19 cellular contexts compared by ENCODE assay signal in genomic region chr20:55782861-55783260, GRCh38.
A peak's percentile ranks its signal among the peaks of the same experiment; 100 is the strongest.
DNase-seq lines count a peak whose midpoint lies in the region; ATAC-seq, FAIRE-seq and TF ChIP-seq lines count a peak whose summit lies in the region.
"Had no signal": no experiment of that assay in that cellular context is flagged by ENCODE, and none has a peak within 500 bp of the region (broad histone marks: within the 10 kb centered on the region; RNA-seq: fewer than 3 reads in every experiment).

No MANE protein-coding gene starts in this region.

- H3K36me3 ChIP-seq in OCI-LY3 (replicated peaks; ENCODE audit: low read depth, low read length): peaks cover 2% of the 10 kb centered on the region
- H3K36me3 ChIP-seq in left lung: no peaks in the 10 kb centered on the region

- H3K9ac ChIP-seq in OCI-LY3 (ENCODE audit: low read length): peak overlapping the region; percentile 2; the same call in 1 of the 2 replicates

- H3K27ac ChIP-seq in OCI-LY3 (ENCODE audit: low read length) (0 out of 2 replicates have a peak overlapping the region, but pooled peaks have one; percentile 2), left lung (no peak overlapping the region)
- H3K27ac ChIP-seq: SK-N-MC had no signal

- H3K4me3 ChIP-seq in OCI-LY3 (ENCODE audit: low read length): peak overlapping the region; percentile 54
- H3K4me3 ChIP-seq in left lung: no peak overlapping the region
- H3K4me3 ChIP-seq: GM12878, SK-N-MC had no signal

- H2AFZ ChIP-seq in OCI-LY3 (ENCODE audit: low read depth, low read length): peak overlapping the region; percentile 19

- no peak for ATAC-seq in left lung
- ATAC-seq: GM12878, HCT116 had no signal

- intact Hi-C loops in left lung (cut with DNase I): no loop called here

- H3K79me2 ChIP-seq in OCI-LY3 (ENCODE audit: low read length): no peaks in the 10 kb centered on the region

- TF ChIP-seq CTCF in OCI-LY3 (IDR thresholded peaks at IDR 0.05; ENCODE audit: low read depth, low read length) (no peak), left lung (IDR thresholded peaks at IDR 0.05) (no peak)

- peak overlapping the region; percentile 73 for H3K4me2 ChIP-seq in OCI-LY3 (ENCODE audit: low read length)

- no peaks in the 10 kb centered on the region for H4K20me1 ChIP-seq in OCI-LY3 (ENCODE audit: insufficient read depth, low read length)

- no peak for FAIRE-seq in HTR-8/SVneo (lab: Jason Lieb, UNC)
- FAIRE-seq: GM12878, RCC 7860 had no signal

- H3K27me3 ChIP-seq in OCI-LY3 (ENCODE audit: low read depth, low read length) (no peaks in the 10 kb centered on the region), left lung (no peaks in the 10 kb centered on the region)

- H3K4me1 ChIP-seq in OCI-LY3 (ENCODE audit: low read length) (peaks cover 29% of the 10 kb centered on the region), left lung (no peaks in the 10 kb centered on the region)

- H3K9me3 ChIP-seq in OCI-LY3 (ENCODE audit: insufficient read depth, low read length): no peaks in the 10 kb centered on the region
- H3K9me3 ChIP-seq in left lung: peaks cover 0 to 4% of the 10 kb centered on the region in 2 donors

- DNase-seq in H4 (ENCODE audit: low spot score) (peak; percentile 6), NCI-H146 (lab: John Stamatoyannopoulos, UW) (peak; percentile 34), left kidney (ENCODE audit: low read depth, low spot score) (peak; percentile 26), HTR-8/SVneo (ENCODE audit: insufficient read length, low spot score) (no peak), left lung (no peak)
- DNase-seq in activated CD4-positive, alpha-beta T cell treated with anti-CD3 and anti-CD28 coated beads for 4 hours: no peak
- DNase-seq: CD4-positive, CD25-positive, alpha-beta regulatory T cell; DND-41; GDM1; NCI-H1694; NCI-H2107; NCI-H226; NCI-H524 treated with DMSO at 0.1 percent for 48 hours; Right ventricle myocardium superior had no signal

Comparison
In these comparisons a context has a peak if more than half of its experiments do, and no peak if none do; other contexts are left out.
1. DNase-seq: peak in H4 (single experiment), NCI-H146 (single experiment) and left kidney (single experiment); none in HTR-8/SVneo (single experiment), activated CD4-positive, alpha-beta T cell treated with anti-CD3 and anti-CD28 coated beads for 4 hours (0 of 2) and left lung (0 of 2).